ENCODE assay signal across 8 cellular contexts in genomic region chrX:153554519-153555167, GRCh38. TPM values are rescaled to one million over a fixed set of nuclear protein-coding genes. Genes with fewer than 3 reads are reported as not detected.
A peak's percentile ranks its signal among the peaks of the same experiment; 100 is the strongest.
DNase-seq lines count a peak whose midpoint lies in the region; ATAC-seq and TF ChIP-seq lines count a peak whose summit lies in the region.

No MANE protein-coding gene starts in this region.

- peak; percentile 70 for TF ChIP-seq CTCF in BE2C (IDR thresholded peaks at IDR 0.05; ENCODE audit: low read depth, low read length)

- H3K27me3 ChIP-seq in BE2C, result no peaks in the 10 kb centered on the region

- no peaks in the 10 kb centered on the region for H3K4me1 ChIP-seq in BE2C

- H3K9me3 ChIP-seq in BE2C, result no peaks in the 10 kb centered on the region

- no peak for ATAC-seq in GM21619 (IDR thresholded peaks at IDR 0.05; ENCODE audit: unreplicated experiment)

- H3K4me3 ChIP-seq in BE2C (ENCODE audit: low read depth, low read length), result no peak overlapping the region

- no peaks in the 10 kb centered on the region for H3K36me3 ChIP-seq in BE2C

- DNase-seq in BE2C (peak; percentile 74), GM19240 (ENCODE audit: insufficient read length, low spot score) (peak; percentile 51), NCI-H774 (lab: John Stamatoyannopoulos, UW) (peak; percentile 3), epidermal melanocyte (ENCODE audit: insufficient read length, low spot score) (peak; percentile 74), myocyte (ENCODE audit: low read depth) (peak; percentile 67)
- DNase-seq in activated CD8-positive, alpha-beta memory T cell treated with anti-CD3 and anti-CD28 coated beads, Interleukin-2, amount 50 U/mL, for 24 hours (ENCODE audit: extremely low read depth), result peak; percentile 3
- peak; percentile 32 for DNase-seq in stimulated activated naive CD4-positive, alpha-beta T cell treated with Interleukin-2 at 50 U/mL for 16 hours (lab: John Stamatoyannopoulos, UW)

RNA-seq across cellular contexts. Expression of gene ATP2B3, which starts 37.2 kb away (rescaled TPM):
- 13.1 TPM for polyA plus RNA-seq in BE2C (2012; ENCODE audit: insufficient read depth, insufficient read length, low read depth)
- 0.40 and 0.57 TPM in 2 replicates for total RNA-seq in myocyte
- polyA plus RNA-seq in myocyte (2012), result 0.20 TPM

RNA-seq across cellular contexts. Expression of gene CCNQ, which starts 44.3 kb away (rescaled TPM):
- 46.3 TPM for polyA plus RNA-seq in BE2C (2012; ENCODE audit: insufficient read depth, insufficient read length, low read depth)
- total RNA-seq in myocyte, result 32.6 and 35.1 TPM in 2 replicates
- polyA plus RNA-seq in myocyte (2012), result 25.0 TPM

RNA-seq across cellular contexts. Expression of gene BGN, which starts 59.9 kb away (rescaled TPM):
- 54.0 TPM for polyA plus RNA-seq in BE2C (2012; ENCODE audit: insufficient read depth, insufficient read length, low read depth)
- total RNA-seq in myocyte, result 0.94 and 1.1 TPM in 2 replicates
- 3.9 TPM for polyA plus RNA-seq in myocyte (2012)

Comparison
In these comparisons a context has a peak if more than half of its experiments do, and no peak if none do; other contexts are left out.
1. DNase-seq: peak in every context shown above with its lines; median percentile 74 in BE2C; 74 in epidermal melanocyte; 67 in myocyte; 51 in GM19240; 32 in stimulated activated naive CD4-positive, alpha-beta T cell treated with Interleukin-2 at 50 U/mL for 16 hours; 3 in NCI-H774; 3 in activated CD8-positive, alpha-beta memory T cell treated with anti-CD3 and anti-CD28 coated beads, Interleukin-2, amount 50 U/mL, for 24 hours.